In the genomic region with DNA sequence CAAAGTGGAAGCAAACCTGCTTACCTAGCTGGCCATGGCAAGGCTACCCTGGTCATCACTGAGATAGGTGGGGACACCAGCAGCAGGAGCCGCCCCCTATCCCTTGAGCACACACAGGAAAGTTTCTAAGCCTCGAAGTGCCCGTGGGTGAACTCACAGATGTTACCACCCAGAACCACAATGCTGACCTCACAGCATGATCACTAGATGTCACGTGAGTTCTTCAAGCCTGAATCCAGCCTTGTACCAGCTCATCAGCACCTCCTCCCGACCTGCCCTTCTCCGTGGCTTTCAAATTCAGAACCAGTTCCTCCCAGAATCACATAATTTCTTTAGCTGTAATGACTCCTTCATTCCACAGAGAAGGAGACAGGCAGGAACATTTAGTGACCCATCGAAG, we compare ENCODE assay signal across 2 cellular contexts.
A peak's percentile ranks its signal among the peaks of the same experiment; 100 is the strongest.
TF ChIP-seq lines count a peak whose summit lies in the region.

No MANE protein-coding gene starts in this region.

TF ChIP-seq in HepG2, 621 proteins besides CTCF, POLR2A, EP300 and RAD21:
- TF ChIP-seq, protein P1, sequence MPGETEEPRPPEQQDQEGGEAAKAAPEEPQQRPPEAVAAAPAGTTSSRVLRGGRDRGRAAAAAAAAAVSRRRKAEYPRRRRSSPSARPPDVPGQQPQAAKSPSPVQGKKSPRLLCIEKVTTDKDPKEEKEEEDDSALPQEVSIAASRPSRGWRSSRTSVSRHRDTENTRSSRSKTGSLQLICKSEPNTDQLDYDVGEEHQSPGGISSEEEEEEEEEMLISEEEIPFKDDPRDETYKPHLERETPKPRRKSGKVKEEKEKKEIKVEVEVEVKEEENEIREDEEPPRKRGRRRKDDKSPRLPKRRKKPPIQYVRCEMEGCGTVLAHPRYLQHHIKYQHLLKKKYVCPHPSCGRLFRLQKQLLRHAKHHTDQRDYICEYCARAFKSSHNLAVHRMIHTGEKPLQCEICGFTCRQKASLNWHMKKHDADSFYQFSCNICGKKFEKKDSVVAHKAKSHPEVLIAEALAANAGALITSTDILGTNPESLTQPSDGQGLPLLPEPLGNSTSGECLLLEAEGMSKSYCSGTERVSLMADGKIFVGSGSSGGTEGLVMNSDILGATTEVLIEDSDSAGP (CRISPR knock-in tag; IDR thresholded peaks at IDR 0.05; ENCODE audit: borderline replicate concordance) = 0 out of 2 replicates have a peak, but pooled peaks have one; percentile 16
- TF ChIP-seq ZNF484 (CRISPR knock-in tag; IDR thresholded peaks at IDR 0.05; ENCODE audit: borderline replicate concordance, low read depth) = no peak
- TF ChIP-seq, protein P2, sequence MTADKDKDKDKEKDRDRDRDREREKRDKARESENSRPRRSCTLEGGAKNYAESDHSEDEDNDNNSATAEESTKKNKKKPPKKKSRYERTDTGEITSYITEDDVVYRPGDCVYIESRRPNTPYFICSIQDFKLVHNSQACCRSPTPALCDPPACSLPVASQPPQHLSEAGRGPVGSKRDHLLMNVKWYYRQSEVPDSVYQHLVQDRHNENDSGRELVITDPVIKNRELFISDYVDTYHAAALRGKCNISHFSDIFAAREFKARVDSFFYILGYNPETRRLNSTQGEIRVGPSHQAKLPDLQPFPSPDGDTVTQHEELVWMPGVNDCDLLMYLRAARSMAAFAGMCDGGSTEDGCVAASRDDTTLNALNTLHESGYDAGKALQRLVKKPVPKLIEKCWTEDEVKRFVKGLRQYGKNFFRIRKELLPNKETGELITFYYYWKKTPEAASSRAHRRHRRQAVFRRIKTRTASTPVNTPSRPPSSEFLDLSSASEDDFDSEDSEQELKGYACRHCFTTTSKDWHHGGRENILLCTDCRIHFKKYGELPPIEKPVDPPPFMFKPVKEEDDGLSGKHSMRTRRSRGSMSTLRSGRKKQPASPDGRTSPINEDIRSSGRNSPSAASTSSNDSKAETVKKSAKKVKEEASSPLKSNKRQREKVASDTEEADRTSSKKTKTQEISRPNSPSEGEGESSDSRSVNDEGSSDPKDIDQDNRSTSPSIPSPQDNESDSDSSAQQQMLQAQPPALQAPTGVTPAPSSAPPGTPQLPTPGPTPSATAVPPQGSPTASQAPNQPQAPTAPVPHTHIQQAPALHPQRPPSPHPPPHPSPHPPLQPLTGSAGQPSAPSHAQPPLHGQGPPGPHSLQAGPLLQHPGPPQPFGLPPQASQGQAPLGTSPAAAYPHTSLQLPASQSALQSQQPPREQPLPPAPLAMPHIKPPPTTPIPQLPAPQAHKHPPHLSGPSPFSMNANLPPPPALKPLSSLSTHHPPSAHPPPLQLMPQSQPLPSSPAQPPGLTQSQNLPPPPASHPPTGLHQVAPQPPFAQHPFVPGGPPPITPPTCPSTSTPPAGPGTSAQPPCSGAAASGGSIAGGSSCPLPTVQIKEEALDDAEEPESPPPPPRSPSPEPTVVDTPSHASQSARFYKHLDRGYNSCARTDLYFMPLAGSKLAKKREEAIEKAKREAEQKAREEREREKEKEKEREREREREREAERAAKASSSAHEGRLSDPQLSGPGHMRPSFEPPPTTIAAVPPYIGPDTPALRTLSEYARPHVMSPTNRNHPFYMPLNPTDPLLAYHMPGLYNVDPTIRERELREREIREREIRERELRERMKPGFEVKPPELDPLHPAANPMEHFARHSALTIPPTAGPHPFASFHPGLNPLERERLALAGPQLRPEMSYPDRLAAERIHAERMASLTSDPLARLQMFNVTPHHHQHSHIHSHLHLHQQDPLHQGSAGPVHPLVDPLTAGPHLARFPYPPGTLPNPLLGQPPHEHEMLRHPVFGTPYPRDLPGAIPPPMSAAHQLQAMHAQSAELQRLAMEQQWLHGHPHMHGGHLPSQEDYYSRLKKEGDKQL (CRISPR knock-in tag; IDR thresholded peaks at IDR 0.05; ENCODE audit: low read depth) = no peak

TF ChIP-seq in K562, 482 proteins besides CTCF, POLR2A, EP300 and RAD21:
- TF ChIP-seq, protein P3, sequence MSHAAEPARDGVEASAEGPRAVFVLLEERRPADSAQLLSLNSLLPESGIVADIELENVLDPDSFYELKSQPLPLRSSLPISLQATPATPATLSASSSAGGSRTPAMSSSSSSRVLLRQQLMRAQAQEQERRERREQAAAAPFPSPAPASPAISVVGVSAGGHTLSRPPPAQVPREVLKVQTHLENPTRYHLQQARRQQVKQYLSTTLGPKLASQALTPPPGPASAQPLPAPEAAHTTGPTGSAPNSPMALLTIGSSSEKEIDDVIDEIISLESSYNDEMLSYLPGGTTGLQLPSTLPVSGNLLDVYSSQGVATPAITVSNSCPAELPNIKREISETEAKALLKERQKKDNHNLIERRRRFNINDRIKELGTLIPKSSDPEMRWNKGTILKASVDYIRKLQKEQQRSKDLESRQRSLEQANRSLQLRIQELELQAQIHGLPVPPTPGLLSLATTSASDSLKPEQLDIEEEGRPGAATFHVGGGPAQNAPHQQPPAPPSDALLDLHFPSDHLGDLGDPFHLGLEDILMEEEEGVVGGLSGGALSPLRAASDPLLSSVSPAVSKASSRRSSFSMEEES (CRISPR knock-in tag; IDR thresholded peaks at IDR 0.05) = peak; percentile 35; the same call in 1 of the 2 replicates
- no peak for TF ChIP-seq ZNF232 (CRISPR knock-in tag; IDR thresholded peaks at IDR 0.05)
